ENCODE assay signal across 26 cellular contexts in genomic region chr20:15075586-15075985, GRCh38.
"Had no signal": no experiment of that assay in that cellular context is flagged by ENCODE, and none has a peak within 500 bp of the region (broad histone marks: within the 10 kb centered on the region; RNA-seq: fewer than 3 reads in every experiment).

No MANE protein-coding gene starts in this region.

- H3K27me3 Mint-ChIP-seq: effector memory CD8-positive, alpha-beta T cell; naive thymus-derived CD4-positive, alpha-beta T cell; progenitor cell of endocrine pancreas had no signal

- H3K4me3 ChIP-seq: esophagus squamous epithelium, heart right ventricle, left lung, smooth muscle cell, stomach, thyroid gland had no signal

- H3K9ac ChIP-seq: parathyroid adenoma had no signal

- H3K4me3 Mint-ChIP-seq: effector memory CD8-positive, alpha-beta T cell; naive thymus-derived CD4-positive, alpha-beta T cell; nephron; stimulated activated effector memory CD8-positive, alpha-beta T cell treated with anti-CD3 and anti-CD28 coated beads, Interleukin-12 subunit alpha, Interleukin-12 subunit beta, amount 100 ng/mL, for 72 hours had no signal

- H3K27ac ChIP-seq: esophagus squamous epithelium, heart right ventricle, left lung, parathyroid adenoma, stomach, thyroid gland had no signal

- H2AFZ ChIP-seq: parathyroid adenoma had no signal

- H3K27ac Mint-ChIP-seq: effector memory CD8-positive, alpha-beta T cell; naive thymus-derived CD4-positive, alpha-beta T cell; nephron; progenitor cell of endocrine pancreas; stimulated activated effector memory CD8-positive, alpha-beta T cell treated with anti-CD3 and anti-CD28 coated beads, Interleukin-12 subunit alpha, Interleukin-12 subunit beta, amount 100 ng/mL, for 72 hours had no signal

- H3K9me3 ChIP-seq: esophagus squamous epithelium, heart right ventricle, left lung, stomach, thyroid gland had no signal

- H3K4me1 Mint-ChIP-seq: naive thymus-derived CD4-positive, alpha-beta T cell; stimulated activated effector memory CD8-positive, alpha-beta T cell treated with anti-CD3 and anti-CD28 coated beads, Interleukin-12 subunit alpha, Interleukin-12 subunit beta, amount 100 ng/mL, for 72 hours had no signal

- H3K9me3 Mint-ChIP-seq: nephron; stimulated activated effector memory CD8-positive, alpha-beta T cell treated with anti-CD3 and anti-CD28 coated beads, Interleukin-12 subunit alpha, Interleukin-12 subunit beta, amount 100 ng/mL, for 72 hours had no signal

- H3K4me2 ChIP-seq: smooth muscle cell had no signal

- H3K36me3 Mint-ChIP-seq: naive thymus-derived CD4-positive, alpha-beta T cell; stimulated activated effector memory CD8-positive, alpha-beta T cell treated with anti-CD3 and anti-CD28 coated beads, Interleukin-12 subunit alpha, Interleukin-12 subunit beta, amount 100 ng/mL, for 72 hours had no signal

- DNase-seq: cortex of kidney; effector memory CD8-positive, alpha-beta T cell; erythroblast; esophagus squamous epithelium; foreskin melanocyte; glutamatergic neuron; heart right ventricle; hippocampal formation; left cardiac atrium; left lung; mesendoderm; midbrain; naive thymus-derived CD4-positive, alpha-beta T cell; stimulated activated CD4-positive, alpha-beta T cell treated with anti-CD3 and anti-CD28 coated beads, Interleukin-12 subunit alpha, Interleukin-12 subunit beta, amount 100 ng/mL, for 4 hours; stimulated activated CD4-positive, alpha-beta T cell treated with anti-CD3 and anti-CD28 coated beads, Interleukin-2, amount 100 ng/mL, for 24 hours; stimulated activated CD4-positive, alpha-beta T cell treated with anti-CD3 and anti-CD28 coated beads, Interleukin-4, amount 100 ng/mL, for 24 hours; stimulated activated naive CD4-positive, alpha-beta T cell treated with Interleukin-2 at 50 U/mL for 16 hours; stomach; thyroid gland; trophoblast cell had no signal

- H3K27me3 ChIP-seq: esophagus squamous epithelium, heart right ventricle, left lung, stomach, thyroid gland had no signal

- H3K4me1 ChIP-seq: esophagus squamous epithelium, heart right ventricle, left lung, parathyroid adenoma, stomach, thyroid gland had no signal

- H3K36me3 ChIP-seq: esophagus squamous epithelium, heart right ventricle, left lung, stomach, thyroid gland had no signal

- ATAC-seq: effector memory CD8-positive, alpha-beta T cell; heart right ventricle; left cardiac atrium; left lung; naive thymus-derived CD4-positive, alpha-beta T cell; sciatic nerve; stimulated activated effector memory CD8-positive, alpha-beta T cell treated with anti-CD3 and anti-CD28 coated beads, Interleukin-12 subunit alpha, Interleukin-12 subunit beta, amount 100 ng/mL, for 72 hours had no signal
